ENCODE assay signal across 20 cellular contexts in genomic region chr20:24734139-24734538, GRCh38.
"Had no signal": no experiment of that assay in that cellular context is flagged by ENCODE, and none has a peak within 500 bp of the region (broad histone marks: within the 10 kb centered on the region; RNA-seq: fewer than 3 reads in every experiment).

No MANE protein-coding gene starts in this region.

- H3K9me3 ChIP-seq: colonic mucosa, heart right ventricle, psoas muscle, right lobe of liver, spleen, tibial artery, upper lobe of left lung, uterus had no signal

- ATAC-seq: heart right ventricle; left lobe of liver; natural killer cell treated with Interleukin-12 subunit alpha and Interleukin-12 subunit beta and Interleukin-15 and Interleukin-18, amount 100 ng/mL, for 72 hours; psoas muscle; stimulated activated memory B cell treated with anti-CD40 and anti-IgM and Interleukin-4, amounts not matched to agents 10 μg/mL and 1 μg/mL and 100 μg/mL, for 72 hours had no signal

- H3K4me1 ChIP-seq: colonic mucosa, heart right ventricle, neural progenitor cell, psoas muscle, right lobe of liver, tibial artery, upper lobe of left lung, uterus had no signal

- H3K4me3 ChIP-seq: colonic mucosa, heart right ventricle, neural progenitor cell, psoas muscle, right lobe of liver, spleen, tibial artery, upper lobe of left lung, uterus had no signal

- DNase-seq: colonic mucosa; dermis blood vessel endothelial cell; effector CD4-positive, alpha-beta T cell; heart right ventricle; islet precursor cell; midbrain; psoas muscle; retina; right lobe of liver; spleen; stimulated activated CD4-positive, alpha-beta T cell treated with anti-CD3 and anti-CD28 coated beads, Interleukin-15, amount 100 ng/mL, for 24 hours; stimulated activated CD4-positive, alpha-beta T cell treated with anti-CD3 and anti-CD28 coated beads, Interleukin-1b, Interleukin-23, amount 100 ng/mL, for 48 hours; stimulated activated CD4-positive, alpha-beta T cell treated with anti-CD3 and anti-CD28 coated beads, Interleukin-4, amount 100 ng/mL, for 24 hours; tibial artery; uterus had no signal

- H3K27me3 ChIP-seq: colonic mucosa, neural progenitor cell, right lobe of liver, spleen, tibial artery, upper lobe of left lung, uterus had no signal

- H3K36me3 ChIP-seq: colonic mucosa, heart right ventricle, neural progenitor cell, right lobe of liver, spleen, tibial artery, upper lobe of left lung, uterus had no signal

- H3K27ac ChIP-seq: colonic mucosa, heart right ventricle, neural progenitor cell, psoas muscle, right lobe of liver, spleen, tibial artery, upper lobe of left lung, uterus had no signal
